In the genomic region with DNA sequence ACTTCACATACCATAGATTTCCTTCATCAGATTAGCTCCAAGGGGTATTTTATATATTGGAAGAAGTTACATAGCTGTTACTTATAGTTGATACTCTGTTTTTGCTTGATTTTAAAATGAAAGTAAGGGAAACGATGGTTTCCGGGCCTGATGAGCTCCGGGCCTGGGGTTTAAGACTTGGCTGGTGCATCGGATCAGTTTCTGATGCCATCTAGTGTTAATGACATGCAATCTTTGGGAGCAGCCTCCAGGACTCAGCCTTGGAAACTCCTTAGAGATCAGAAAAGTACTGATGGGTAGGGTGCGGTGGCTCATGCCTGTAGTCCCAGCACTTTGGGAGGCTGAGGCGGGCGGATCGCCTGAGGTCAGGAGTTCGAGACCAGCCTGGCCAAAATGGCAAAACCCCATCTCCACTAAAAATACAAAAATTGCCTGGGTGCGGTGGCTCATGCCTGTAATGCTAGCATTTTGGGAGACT, we compare ENCODE assay signal across 8 cellular contexts. TPM values are rescaled to one million over a fixed set of nuclear protein-coding genes. Genes with fewer than 3 reads are reported as not detected.
DNase-seq lines count a peak whose midpoint lies in the region; ATAC-seq and TF ChIP-seq lines count a peak whose summit lies in the region.

No MANE protein-coding gene starts in this region.

- ATAC-seq in gastroesophageal sphincter (peak; percentile 74), omental fat pad (ENCODE audit: low FRiP score) (peak; percentile 70), HG03175 (IDR thresholded peaks at IDR 0.05; ENCODE audit: unreplicated experiment) (no peak), GM18873 (IDR thresholded peaks at IDR 0.05; ENCODE audit: low FRiP score, unreplicated experiment) (no peak)

- H3K4me3 ChIP-seq in gastroesophageal sphincter = peak overlapping the region; percentile 20

- 0% methylated on average over 4 to 5 of the region's 10 CpGs for WGBS in gastroesophageal sphincter (ENCODE audit: low coverage in 1 of 2), 2 donors

- DNase-seq in GM03348 (ENCODE audit: low spot score) (peak; percentile 92), RPMI8226 (peak; percentile 71), omental fat pad (ENCODE audit: low spot score) (no peak)
- DNase-seq in activated naive CD4-positive, alpha-beta T cell treated with Interleukin-2 at 50 U/mL for 16 hours = peak; percentile 21

- H3K9me3 ChIP-seq in gastroesophageal sphincter = peaks cover 0 to 4% (median 0%) of the 10 kb centered on the region in 3 donors

- peaks cover 0 to 14% (median 3%) of the 10 kb centered on the region in 3 donors for H3K4me1 ChIP-seq in gastroesophageal sphincter

- TF ChIP-seq POLR2A in gastroesophageal sphincter (IDR thresholded peaks at IDR 0.05) = no peak

- no peaks in the 10 kb centered on the region for H3K27me3 ChIP-seq in gastroesophageal sphincter

- H3K27ac ChIP-seq in gastroesophageal sphincter = no peak overlapping the region

- TF ChIP-seq CTCF in LNCAP (IDR thresholded peaks at IDR 0.05) (peak; percentile 64), gastroesophageal sphincter (IDR thresholded peaks at IDR 0.05) (peak; percentile 33 to 65 (median 49)), omental fat pad (IDR thresholded peaks at IDR 0.05) (peak in 1 of 3 donors; percentile 9)

- no peak for TF ChIP-seq EP300 in gastroesophageal sphincter (IDR thresholded peaks at IDR 0.05)

- H3K36me3 ChIP-seq in gastroesophageal sphincter = no peaks in the 10 kb centered on the region

RNA-seq across cellular contexts. Expression of gene CNOT11, which starts 47.1 kb away (rescaled TPM):
- total RNA-seq in gastroesophageal sphincter (10 to 100 TPM; 26.8 to 36.7 (median 27.8) TPM), omental fat pad (10 to 100 TPM; 18.4 to 28.5 (median 22.8) TPM)

RNA-seq across cellular contexts. Expression of gene TBC1D8, which starts 54.4 kb away (rescaled TPM):
- total RNA-seq in gastroesophageal sphincter (10 to 100 TPM; 14.9 to 45.5 (median 32.6) TPM), omental fat pad (10 to 100 TPM; 22.2 to 68.0 (median 31.9) TPM)

Comparison
In these comparisons a context has a peak if more than half of its experiments do, and no peak if none do; other contexts are left out.
1. ATAC-seq: peak in gastroesophageal sphincter (single experiment) and omental fat pad (single experiment); none in HG03175 (single experiment) and GM18873 (single experiment).